In genomic region chr10:99779335-99779734, GRCh38 we compare ENCODE assay signal across 9 cellular contexts. TPM values are rescaled to one million over a fixed set of nuclear protein-coding genes. Genes with fewer than 3 reads are reported as not detected.
A peak's percentile ranks its signal among the peaks of the same experiment; 100 is the strongest.
DNase-seq lines count a peak whose midpoint lies in the region; ATAC-seq and TF ChIP-seq lines count a peak whose summit lies in the region.
"Had no signal": no experiment of that assay in that cellular context is flagged by ENCODE, and none has a peak within 500 bp of the region (broad histone marks: within the 10 kb centered on the region; RNA-seq: fewer than 3 reads in every experiment).

No MANE protein-coding gene starts in this region.

- 0 out of 2 replicates have a peak, but pooled peaks have one; percentile 19 for TF ChIP-seq POLR2A in IMR-90 (IDR thresholded peaks at IDR 0.05; ENCODE audit: low read depth, low read length)

- dilution Hi-C loops in IMR-90 (cut with HindIII; ENCODE audit: low sequenced_read_pairs, unreplicated experiment) = no loop called here

- peak overlapping the region; percentile 97 for H3K9ac ChIP-seq in IMR-90 (ENCODE audit: low read depth, low read length)
- H3K9ac ChIP-seq: parathyroid adenoma had no signal

- H2BK15ac ChIP-seq in IMR-90 (ENCODE audit: low read depth, low read length) = peak overlapping the region; percentile 93; the same call in 2 of the 3 replicates

- peak overlapping the region; percentile 46 for H2AK9ac ChIP-seq in IMR-90 (replicated peaks; ENCODE audit: low read depth, low read length, poor library complexity)

- POLR2A ChIA-PET in A673 (lab: Charles Lee; ENCODE audit: low non-redundant PET) (no interaction called here), IMR-90 (lab: Charles Lee; ENCODE audit: unreplicated experiment) (interaction anchor here (0.6 kb wide), 1 partner anchor 10 kb away, joined by 9 read pairs; no protein-coding TSS in a partner anchor)

- TF ChIP-seq RAD21 in IMR-90 (IDR thresholded peaks at IDR 0.05; ENCODE audit: low read length) = no peak

- H2AK5ac ChIP-seq in IMR-90 (ENCODE audit: low read depth, low read length) = peak overlapping the region; percentile 75

- H3K4me3 ChIP-seq in A673 (ENCODE audit: low read depth, low read length, poor library complexity, severe bottlenecking) (no peak overlapping the region), IMR-90 (ENCODE audit: insufficient read depth, low read depth, low read length) (peak overlapping the region; percentile 31; the same call in 1 of the 2 replicates)

- CTCF ChIA-PET in A673 (lab: Charles Lee) (interaction anchor here (0.6 kb wide), 2 partner anchors 11 to 216 kb away, joined by 5 read pairs; no protein-coding TSS in a partner anchor), IMR-90 (lab: Yijun Ruan, JAX) (no interaction called here)

- H2BK120ac ChIP-seq in IMR-90 (ENCODE audit: low read depth, low read length) = peak overlapping the region; percentile 99

- TF ChIP-seq CTCF in A673 (conservative IDR thresholded peaks at IDR 0.05; ENCODE audit: low read depth, low read length) = no peak
- TF ChIP-seq CTCF in IMR-90 (conservative IDR thresholded peaks at IDR 0.05; ENCODE audit: low read depth, low read length) = no peak

- BruUV-seq in A673 (replicated peaks; lab: Mats Ljungman, UMichigan) (no TSS peak), IMR-90 (replicated peaks; lab: Mats Ljungman, UMichigan) (TSS peak; percentile 58)

- H3K27me3 ChIP-seq in A673 (replicated peaks; ENCODE audit: insufficient read depth, low read depth, low read length, poor library complexity) (no peaks in the 10 kb centered on the region), IMR-90 (ENCODE audit: control insufficient read depth, insufficient read depth, low read length) (no peaks in the 10 kb centered on the region)

- H3K14ac ChIP-seq in IMR-90 (replicated peaks; ENCODE audit: low read depth, low read length) = peak overlapping the region; percentile 96

- peak overlapping the region; percentile 94 to 99 for H4K8ac ChIP-seq in IMR-90 (ENCODE audit: low read depth in 2 of 2, low read length in 2 of 2)

- H2BK5ac ChIP-seq in IMR-90 (ENCODE audit: low read depth, low read length, poor library complexity, severe bottlenecking) = peak overlapping the region; percentile 99

- H3K27ac ChIP-seq in A673 (ENCODE audit: low read depth, low read length, poor library complexity, severe bottlenecking) (peak overlapping the region; percentile 74), IMR-90 (ENCODE audit: insufficient read depth, low read length) (peak overlapping the region; percentile 100)
- H3K27ac ChIP-seq: parathyroid adenoma had no signal

- H3K4me2 ChIP-seq in IMR-90 (ENCODE audit: low read depth, low read length) = peak overlapping the region; percentile 96

- peaks cover under 1% of the 10 kb centered on the region; the same call in 1 of the 2 replicates for H3K9me1 ChIP-seq in IMR-90 (ENCODE audit: insufficient read depth, low read length)

- peak; percentile 78 for ATAC-seq in IMR-90 (ENCODE audit: low read depth)
- ATAC-seq in GM18517 (IDR thresholded peaks at IDR 0.05; ENCODE audit: unreplicated experiment) = no peak

- H4K91ac ChIP-seq in IMR-90 (ENCODE audit: insufficient read depth, low read depth, low read length) = peak overlapping the region; percentile 99

- intact Hi-C loops in A673 (cut with micrococcal nuclease; ENCODE audit: unreplicated experiment) (no loop called here), IMR-90 (cut with micrococcal nuclease) (no loop called here)

- H3K4me1 ChIP-seq in A673 (ENCODE audit: insufficient read depth, low read length, poor library complexity, severe bottlenecking) (peaks cover 31% of the 10 kb centered on the region), IMR-90 (ENCODE audit: control insufficient read depth, insufficient read depth, low read length) (peaks cover 15% of the 10 kb centered on the region)
- H3K4me1 ChIP-seq: parathyroid adenoma had no signal

- H3K23ac ChIP-seq in IMR-90 (ENCODE audit: low read depth, low read length) = peak overlapping the region; percentile 94

- peak overlapping the region; percentile 98 for H2BK20ac ChIP-seq in IMR-90 (ENCODE audit: low read depth, low read length)

- H3K4ac ChIP-seq in IMR-90 (ENCODE audit: low read depth, low read length) = peak overlapping the region; percentile 99

- H3K79me1 ChIP-seq in IMR-90 (ENCODE audit: low read depth in 1 of 2, low read length in 2 of 2) = no peaks in the 10 kb centered on the region; a peak in 1 of 4 replicates

- no peaks in the 10 kb centered on the region for H3K36me3 ChIP-seq in A673 (ENCODE audit: insufficient read depth, low read length, poor library complexity, severe bottlenecking)
- no peaks in the 10 kb centered on the region for H3K36me3 ChIP-seq in IMR-90 (ENCODE audit: control insufficient read depth, insufficient read depth, low read length)

- WGBS in IMR-90 (ENCODE audit: extremely low coverage in 2 of 2, insufficient read length in 1 of 2), 2 experiments = 0% methylated on average over 1 of the region's 4 CpGs; no CpG with 5 or more reads in 1 of the 2 experiments

- peak overlapping the region; percentile 100 for H3K18ac ChIP-seq in IMR-90 (ENCODE audit: low read depth, low read length)

- in situ Hi-C loops in IMR-90 (cut with MboI; ENCODE audit: low sequenced_read_pairs) = no loop called here

- H2AFZ ChIP-seq in IMR-90 (replicated peaks; ENCODE audit: low read length, poor library complexity) = peak overlapping the region; percentile 59
- H2AFZ ChIP-seq: parathyroid adenoma had no signal

- H3K56ac ChIP-seq in IMR-90 (ENCODE audit: extremely low read depth, insufficient read depth, low read length) = peak overlapping the region; percentile 97

- peak overlapping the region; percentile 100 for H4K5ac ChIP-seq in IMR-90 (ENCODE audit: low read depth, low read length)

- H3K9me3 ChIP-seq in A673 (ENCODE audit: low read depth, low read length, poor library complexity, severe bottlenecking) = no peaks in the 10 kb centered on the region
- no peaks in the 10 kb centered on the region for H3K9me3 ChIP-seq in IMR-90 (ENCODE audit: control insufficient read depth, insufficient read depth, low read length)

- DNase-seq in A673 (ENCODE audit: low spot score) = peak; percentile 71
- DNase-seq in IMR-90 = peak; percentile 83
- peak; percentile 29 for DNase-seq in astrocyte of the hippocampus (ENCODE audit: low read depth, low spot score)
- peak; percentile 94 to 95 for DNase-seq in lung microvascular endothelial cell (ENCODE audit: low read depth in 2 of 2)
- no peak for DNase-seq in NCI-H82 (lab: John Stamatoyannopoulos, UW)
- no peak for DNase-seq in amygdala (lab: John Stamatoyannopoulos, UW)
- DNase-seq in NCI-H510A (lab: John Stamatoyannopoulos, UW) = no peak

- no peaks in the 10 kb centered on the region for H4K20me1 ChIP-seq in IMR-90 (ENCODE audit: insufficient read depth, low read length)

TF ChIP-seq in IMR-90, 13 proteins besides CTCF, POLR2A, EP300 and RAD21 (continues in another document):
- no peak for TF ChIP-seq NFE2L2 (IDR thresholded peaks at IDR 0.05; ENCODE audit: low read depth, low read length)
- no peak for TF ChIP-seq CHD1 (IDR thresholded peaks at IDR 0.05; ENCODE audit: low read depth, low read length)
- TF ChIP-seq SMC3 (IDR thresholded peaks at IDR 0.05; ENCODE audit: low read depth, low read length) = no peak
- TF ChIP-seq RFX5 (IDR thresholded peaks at IDR 0.05; ENCODE audit: low read depth, low read length) = no peak
- no peak for TF ChIP-seq FOS (IDR thresholded peaks at IDR 0.05; ENCODE audit: low read depth, low read length)
- no peak for TF ChIP-seq RCOR1 (IDR thresholded peaks at IDR 0.05; ENCODE audit: insufficient replicate concordance, low read length)
- TF ChIP-seq USF2 (IDR thresholded peaks at IDR 0.05; ENCODE audit: low read depth, low read length) = no peak
- no peak for TF ChIP-seq CEBPB (IDR thresholded peaks at IDR 0.05; ENCODE audit: low read depth, low read length)
- no peak for TF ChIP-seq ELK1 (IDR thresholded peaks at IDR 0.05; ENCODE audit: borderline replicate concordance, low read depth, low read length)
- TF ChIP-seq MAZ (IDR thresholded peaks at IDR 0.05; ENCODE audit: borderline replicate concordance, low read depth, low read length) = no peak
- TF ChIP-seq MAFK (IDR thresholded peaks at IDR 0.05; ENCODE audit: low read depth, low read length) = no peak
- TF ChIP-seq MXI1 (IDR thresholded peaks at IDR 0.05; ENCODE audit: borderline replicate concordance, low read depth, low read length) = no peak

RNA-seq across cellular contexts. Expression of gene ABCC2, which starts 3.1 kb away (rescaled TPM):
- 1.1 and 1.3 TPM in 2 replicates for total RNA-seq in A673 (2021)
- total RNA-seq in IMR-90 (2012; rRNA removed) = 0.28 and 0.36 TPM in 2 replicates
- polyA plus RNA-seq in IMR-90 (2012; rRNA removed) = 0.21 and 0.22 TPM in 2 replicates
- 0.05 TPM in 2 replicates for polyA plus RNA-seq in IMR-90 (2012; cell fraction: cytosol; rRNA removed)
- 0.40 and 0.83 TPM in 2 replicates for polyA plus RNA-seq in IMR-90 (2012; cell fraction: nucleus; rRNA removed; ENCODE audit: low replicate concordance)
- total RNA-seq in lung microvascular endothelial cell = 0.44 and 0.60 TPM in 2 replicates

RNA-seq across cellular contexts. Expression of gene CUTC, which starts 47.3 kb away (rescaled TPM):
- total RNA-seq in A673 (2021) (19.2 and 21.3 TPM in 2 replicates), IMR-90 (2012; rRNA removed) (7.0 and 17.2 TPM in 2 replicates), lung microvascular endothelial cell (12.9 and 21.6 TPM in 2 replicates)
- polyA plus RNA-seq in IMR-90 (2012; rRNA removed) = 9.1 and 10.2 TPM in 2 replicates
- polyA plus RNA-seq in IMR-90 (2012; cell fraction: cytosol; rRNA removed) = 2.7 and 5.5 TPM in 2 replicates
- polyA plus RNA-seq in IMR-90 (2012; cell fraction: nucleus; rRNA removed; ENCODE audit: low replicate concordance) = 1.3 and 11.4 TPM in 2 replicates

RNA-seq across cellular contexts. Expression of gene COX15, which starts 47.4 kb away (rescaled TPM):
- total RNA-seq in A673 (2021) (46.1 and 48.3 TPM in 2 replicates), IMR-90 (2012; rRNA removed) (40.1 and 41.1 TPM in 2 replicates), lung microvascular endothelial cell (25.0 and 30.7 TPM in 2 replicates)
- polyA plus RNA-seq in IMR-90 (2012; rRNA removed) = 17.3 and 18.9 TPM in 2 replicates
- 7.5 and 11.5 TPM in 2 replicates for polyA plus RNA-seq in IMR-90 (2012; cell fraction: cytosol; rRNA removed)
- polyA plus RNA-seq in IMR-90 (2012; cell fraction: nucleus; rRNA removed; ENCODE audit: low replicate concordance) = 9.7 and 24.9 TPM in 2 replicates

Comparison
In these comparisons a context has a peak if more than half of its experiments do, and no peak if none do; other contexts are left out.
1. DNase-seq: peak in A673 (single experiment), IMR-90 (single experiment), astrocyte of the hippocampus (single experiment) and lung microvascular endothelial cell (2 of 2); none in NCI-H82 (single experiment), amygdala (0 of 56) and NCI-H510A (single experiment).